ENCODE assay signal across 8 cellular contexts in genomic region chr17:35063514-35064223, GRCh38. TPM values are rescaled to one million over a fixed set of nuclear protein-coding genes. Genes with fewer than 3 reads are reported as not detected.
DNase-seq lines count a peak whose midpoint lies in the region; ATAC-seq and TF ChIP-seq lines count a peak whose summit lies in the region.

TSS of gene RFFL (minus strand) at chr17:35063707. CDS start at chr17:35026553, 37,154 bp downstream.

- no peaks in the 10 kb centered on the region for H3K27me3 ChIP-seq in neural cell (ENCODE audit: insufficient read depth, low read depth, low read length)
- H3K27me3 ChIP-seq in stomach: no peaks in the 10 kb centered on the region

- TF ChIP-seq POLR2A in stomach (IDR thresholded peaks at IDR 0.05): no peak

- peaks cover 9 to 53% (median 23%) of the 10 kb centered on the region in 4 donors for H3K4me1 ChIP-seq in stomach

- H3K9me3 ChIP-seq in neural cell (ENCODE audit: low read length) (no peaks in the 10 kb centered on the region), stomach (no peaks in the 10 kb centered on the region)

- POLR2A ChIA-PET in RWPE1 (lab: Yijun Ruan, JAX; ENCODE audit: low non-redundant PET): no interaction called here

- 3 to 14% (median 8%) methylated on average over 6 of the region's 6 CpGs for WGBS in stomach, 5 donors

- no peak for TF ChIP-seq EP300 in neural cell (conservative IDR thresholded peaks at IDR 0.05; ENCODE audit: poor library complexity, severe bottlenecking)
- no peak for TF ChIP-seq EP300 in stomach (IDR thresholded peaks at IDR 0.05)

- peak within 1 kb of the TSS; percentile 37 for H3K4me3 ChIP-seq in fibroblast of villous mesenchyme (ENCODE audit: low read depth, low read length)
- no peak within 1 kb of the TSS for H3K4me3 ChIP-seq in neural cell (ENCODE audit: low read length)
- peak within 1 kb of the TSS in 3 of 4 donors; percentile 6 to 25 (median 13) for H3K4me3 ChIP-seq in stomach

- ATAC-seq in GM21526 (IDR thresholded peaks at IDR 0.05; ENCODE audit: low FRiP score, unreplicated experiment): peak; percentile 80

- no peak within 1 kb of the TSS for H3K4me2 ChIP-seq in neural cell (ENCODE audit: low read length)

- no peaks in the 10 kb centered on the region for H3F3A ChIP-seq in neural cell (ENCODE audit: insufficient read depth, low read length, poor library complexity, severe bottlenecking)

- CTCF ChIA-PET in RWPE1 (lab: Yijun Ruan, JAX): interaction anchor here (0.8 to 1.1 kb wide), 2 partner anchors 24 to 39 kb away, joined by 3 to 4 read pairs; no protein-coding TSS in a partner anchor

- peak; percentile 23; the same call in 1 of the 2 replicates for TF ChIP-seq CTCF in RWPE1 (conservative IDR thresholded peaks at IDR 0.05; ENCODE audit: low read depth)
- no peak for TF ChIP-seq CTCF in fibroblast of villous mesenchyme (IDR thresholded peaks at IDR 0.05; ENCODE audit: insufficient read depth, low read depth, low read length)
- no peak for TF ChIP-seq CTCF in neural cell (IDR thresholded peaks at IDR 0.05; ENCODE audit: poor library complexity, severe bottlenecking)
- no peak for TF ChIP-seq CTCF in stomach (IDR thresholded peaks at IDR 0.05)

- no peak within 1 kb of the TSS for H3K9ac ChIP-seq in neural cell (ENCODE audit: low read length)

- no peaks in the 10 kb centered on the region for H3K9me2 ChIP-seq in neural cell (ENCODE audit: insufficient read depth, low read length)

- intact Hi-C loops in stomach (cut with DNase I; ENCODE audit: low total_unique reads): no loop called here

- H3K27ac ChIP-seq in RWPE1 (peak within 1 kb of the TSS; percentile 91), neural cell (ENCODE audit: low read length) (no peak within 1 kb of the TSS), stomach (peak within 1 kb of the TSS; percentile 78 to 94 (median 88))

- no peaks in the 10 kb centered on the region for H4K20me1 ChIP-seq in neural cell (ENCODE audit: insufficient read depth)

- no peak within 1 kb of the TSS for H2AFZ ChIP-seq in neural cell (ENCODE audit: low read depth, low read length)

- no peak for TF ChIP-seq RAD21 in neural cell (conservative IDR thresholded peaks at IDR 0.05)

- DNase-seq in DMS153 (lab: John Stamatoyannopoulos, UW) (peak; percentile 86), HuH-7.5 (ENCODE audit: low spot score) (peak; percentile 74), RWPE1 (ENCODE audit: low spot score) (peak; percentile 96), fibroblast of villous mesenchyme (ENCODE audit: low read depth) (peak; percentile 99), stomach (peak; percentile 91)
- peak; percentile 81 for DNase-seq in activated T-helper 9 cell treated with anti-CD3 and anti-CD28 coated beads, Interleukin-2, amount 50 U/mL, for 16 hours (ENCODE audit: low read depth)

- H3K36me3 ChIP-seq in neural cell (ENCODE audit: insufficient read depth, low read length) (no peaks in the 10 kb centered on the region), stomach (peaks cover 0 to 13% (median 4%) of the 10 kb centered on the region in 4 donors)

- H3K79me2 ChIP-seq in neural cell (replicated peaks; ENCODE audit: insufficient read depth, low read length): no peaks in the 10 kb centered on the region

TF ChIP-seq in neural cell, 6 proteins besides CTCF, POLR2A, EP300 and RAD21:
- TF ChIP-seq POLR2AphosphoS5 (IDR thresholded peaks at IDR 0.05) (peak; percentile 44), REST (IDR thresholded peaks at IDR 0.05; ENCODE audit: borderline replicate concordance) (no peak)

RNA-seq across cellular contexts. Expression of gene RFFL, which starts in this region (rescaled TPM):
- total RNA-seq in fibroblast of villous mesenchyme (11.9 and 15.1 TPM in 2 replicates), stomach (10 to 100 TPM; 10.7 to 31.0 (median 20.4) TPM)
- polyA plus RNA-seq in neural cell (6.6 and 7.0 TPM in 2 replicates), stomach (10 to 100 TPM in 1 of 3 donors, 1 to 10 TPM in 2; 6.2 to 14.5 (median 7.2) TPM)
- 14.1 and 16.1 TPM in 2 replicates for polyA minus RNA-seq in neural cell
